11 cellular contexts compared by ENCODE assay signal in the genomic region with DNA sequence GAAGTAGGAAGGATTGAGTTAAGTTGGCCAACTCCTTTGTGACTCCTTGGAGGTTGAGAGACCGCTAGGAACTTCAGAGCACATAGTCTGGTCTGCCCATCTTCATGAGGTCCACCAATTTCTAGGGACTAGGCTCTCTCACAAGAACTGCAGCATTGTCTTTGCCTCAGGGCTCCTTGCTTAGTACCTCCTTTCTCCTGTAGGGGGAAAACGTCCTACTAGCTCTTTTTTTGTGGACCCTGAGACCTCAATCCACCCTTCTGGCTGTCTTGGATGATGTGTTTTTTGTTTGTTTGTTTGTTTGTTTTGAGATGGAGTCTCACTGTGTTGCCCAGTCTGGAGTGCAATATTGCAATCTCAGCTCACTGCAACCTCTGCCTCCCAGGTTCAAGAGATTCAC. TPM values are rescaled to one million over a fixed set of nuclear protein-coding genes. Genes with fewer than 3 reads are reported as not detected.
A peak's percentile ranks its signal among the peaks of the same experiment; 100 is the strongest.
DNase-seq lines count a peak whose midpoint lies in the region; ATAC-seq, FAIRE-seq and TF ChIP-seq lines count a peak whose summit lies in the region.
"Had no signal": no experiment of that assay in that cellular context is flagged by ENCODE, and none has a peak within 500 bp of the region (broad histone marks: within the 10 kb centered on the region; RNA-seq: fewer than 3 reads in every experiment).

No MANE protein-coding gene starts in this region.

- H3K9me3 ChIP-seq in RWPE2 (ENCODE audit: severe bottlenecking) (no peaks in the 10 kb centered on the region), stomach (no peaks in the 10 kb centered on the region)

- WGBS in stomach, 5 donors, result 37 to 52% (median 44%) methylated on average over 2 of the region's 2 CpGs

- no peak for ATAC-seq in RWPE2 (ENCODE audit: low read depth)
- ATAC-seq in left lobe of liver, result no peak
- no peak for ATAC-seq in HG02763 (IDR thresholded peaks at IDR 0.05; ENCODE audit: unreplicated experiment)

- intact Hi-C loops in stomach (cut with DNase I; ENCODE audit: low total_unique reads), result no loop called here

- TF ChIP-seq CTCF in RWPE2 (IDR thresholded peaks at IDR 0.05; ENCODE audit: poor library complexity, severe bottlenecking) (peak; percentile 24), stomach (IDR thresholded peaks at IDR 0.05) (no peak)

- H3K27ac ChIP-seq in RWPE2 (ENCODE audit: poor library complexity, severe bottlenecking) (no peak overlapping the region), stomach (no peak overlapping the region)

- H3K27me3 ChIP-seq in RWPE2 (ENCODE audit: insufficient read depth, poor library complexity, severe bottlenecking) (peaks cover 39% of the 10 kb centered on the region), stomach (peaks cover 0 to 16% (median 0%) of the 10 kb centered on the region in 3 donors)

- DNase-seq in AG20443 (ENCODE audit: low spot score), result peak; percentile 13
- DNase-seq in GM12891 (ENCODE audit: insufficient read length, low spot score), result peak; percentile 11
- no peak for DNase-seq in RWPE2 (ENCODE audit: low spot score)
- peak; percentile 15 for DNase-seq in iPS DF 19.7 (ENCODE audit: low read depth, low spot score)
- no peak for DNase-seq in left lobe of liver (ENCODE audit: low spot score)
- no peak for DNase-seq in stomach
- DNase-seq in AG08396 (ENCODE audit: low spot score), result no peak
- DNase-seq: NCI-H1417; stimulated activated CD4-positive, alpha-beta T cell treated with anti-CD3 and anti-CD28 coated beads, Interleukin-4, amount 100 ng/mL, for 4 hours had no signal

- no peaks in the 10 kb centered on the region for H3K4me1 ChIP-seq in RWPE2 (ENCODE audit: insufficient read depth, poor library complexity, severe bottlenecking)
- H3K4me1 ChIP-seq in stomach, result no peaks in the 10 kb centered on the region

- H3K4me3 ChIP-seq in RWPE2 (ENCODE audit: severe bottlenecking) (no peak overlapping the region), stomach (no peak overlapping the region)

- TF ChIP-seq POLR2A in GM12891 (IDR thresholded peaks at IDR 0.05; ENCODE audit: low read depth, low read length), result no peak
- no peak for TF ChIP-seq POLR2A in stomach (IDR thresholded peaks at IDR 0.05)

- no peak for FAIRE-seq in GM12891 (lab: Jason Lieb, UNC)

- TF ChIP-seq EP300 in stomach (IDR thresholded peaks at IDR 0.05), result no peak

- no peaks in the 10 kb centered on the region for H3K36me3 ChIP-seq in RWPE2 (ENCODE audit: low read depth)
- H3K36me3 ChIP-seq in stomach, result no peaks in the 10 kb centered on the region

TF ChIP-seq in GM12891, 5 proteins besides CTCF, POLR2A, EP300 and RAD21:
- no peak for TF ChIP-seq TAF1 (IDR thresholded peaks at IDR 0.05; ENCODE audit: low read depth, low read length)
- TF ChIP-seq POU2F2 (IDR thresholded peaks at IDR 0.05; ENCODE audit: low read depth, low read length), result no peak
- TF ChIP-seq SPI1 (IDR thresholded peaks at IDR 0.05; ENCODE audit: low read depth, low read length), result no peak
- TF ChIP-seq PAX5 (IDR thresholded peaks at IDR 0.05; ENCODE audit: insufficient read depth, low read length, severe bottlenecking), result no peak
- TF ChIP-seq POLR2AphosphoS5 (IDR thresholded peaks at IDR 0.05; ENCODE audit: low read depth, low read length), result no peak

RNA-seq across cellular contexts. Expression of a gene that starts 21.6 kb away (rescaled TPM):
- not detected for polyA plus RNA-seq in GM12891 (2012; ENCODE audit: low read depth, missing spikeins)
- not detected for total RNA-seq in left lobe of liver
- not detected for total RNA-seq in stomach
- not detected for polyA plus RNA-seq in stomach
- total RNA-seq: subcutaneous adipose tissue had no signal

Comparison
In these comparisons a context has a peak if more than half of its experiments do, and no peak if none do; other contexts are left out.
1. DNase-seq: peak in AG20443 (single experiment), GM12891 (single experiment) and iPS DF 19.7 (single experiment); none in RWPE2 (single experiment), left lobe of liver (single experiment), stomach (single experiment) and AG08396 (single experiment).